Comparison of ENCODE assay signal across 1 cellular context in genomic region chr1:25765152-25765909, GRCh38.
TF ChIP-seq lines count a peak whose summit lies in the region.

No MANE protein-coding gene starts in this region.

TF ChIP-seq in K562, 482 proteins besides CTCF, POLR2A, EP300 and RAD21:
- TF ChIP-seq BRCA1 (IDR thresholded peaks at IDR 0.05) = no peak
- no peak for TF ChIP-seq BRCA1 (CRISPR knock-in tag; IDR thresholded peaks at IDR 0.05)
- peak; percentile 27 for TF ChIP-seq USF2 (CRISPR knock-in tag; IDR thresholded peaks at IDR 0.05)
- TF ChIP-seq TFAP4 (CRISPR knock-in tag; IDR thresholded peaks at IDR 0.05; ENCODE audit: borderline replicate concordance) = 0 out of 2 replicates have a peak, but pooled peaks have one; percentile 23
TF ChIP-seq in K562: peak in this region for 2.
